ENCODE assay signal across 25 cellular contexts in genomic region chr2:85440736-85441135, GRCh38. TPM values are rescaled to one million over a fixed set of nuclear protein-coding genes. Genes with fewer than 3 reads are reported as not detected.
"Had no signal": no experiment of that assay in that cellular context is flagged by ENCODE, and none has a peak within 500 bp of the region (broad histone marks: within the 10 kb centered on the region; RNA-seq: fewer than 3 reads in every experiment).

No MANE protein-coding gene starts in this region.

- H3K9me3 ChIP-seq: esophagus squamous epithelium, psoas muscle, testis, transverse colon had no signal

- H3K27me3 Mint-ChIP-seq: dendritic cell treated with granulocyte-macrophage colony-stimulating factor and Interleukin-4, amounts not matched to agents 40 ng/mL and 50 ng/mL, for 4 days; effector memory CD8-positive, alpha-beta T cell; naive B cell; stimulated activated naive B cell treated with anti-CD40 and anti-IgM and Interleukin-4, amounts not matched to agents 10 μg/mL and 1 μg/mL and 100 μg/mL, for 72 hours; stimulated activated naive CD8-positive, alpha-beta T cell treated with anti-CD3 and anti-CD28 coated beads, Interleukin-15, amount 100 ng/mL, for 72 hours had no signal

- H3K27ac Mint-ChIP-seq: stimulated activated naive B cell treated with anti-CD40 and anti-IgM and Interleukin-4, amounts not matched to agents 10 μg/mL and 1 μg/mL and 100 μg/mL, for 72 hours had no signal

- H3K4me3 Mint-ChIP-seq: dendritic cell treated with granulocyte-macrophage colony-stimulating factor and Interleukin-4, amounts not matched to agents 40 ng/mL and 50 ng/mL, for 4 days; effector memory CD8-positive, alpha-beta T cell; immature natural killer cell; nephron; stimulated activated naive B cell treated with anti-CD40 and anti-IgM and Interleukin-4, amounts not matched to agents 10 μg/mL and 1 μg/mL and 100 μg/mL, for 72 hours had no signal

- H3K27me3 ChIP-seq: esophagus squamous epithelium, testis, transverse colon had no signal

- H3K36me3 Mint-ChIP-seq: immature natural killer cell; naive B cell; stimulated activated naive B cell treated with anti-CD40 and anti-IgM and Interleukin-4, amounts not matched to agents 10 μg/mL and 1 μg/mL and 100 μg/mL, for 72 hours had no signal

- H3K36me3 ChIP-seq: esophagus squamous epithelium, transverse colon had no signal

- DNase-seq: effector memory CD8-positive, alpha-beta T cell; esophagus squamous epithelium; foreskin fibroblast; immature natural killer cell; kidney; left ventricle myocardium superior; mesendoderm; naive B cell; psoas muscle; retina; stimulated activated CD4-positive, alpha-beta T cell treated with anti-CD3 and anti-CD28 coated beads, Interleukin-4, amount 100 ng/mL, for 4 hours; stimulated activated naive B cell treated with anti-CD40 and anti-IgM and Interleukin-4, amounts not matched to agents 10 μg/mL and 1 μg/mL and 100 μg/mL, for 72 hours; testis; transverse colon had no signal

- H3K9me3 Mint-ChIP-seq: dendritic cell treated with granulocyte-macrophage colony-stimulating factor and Interleukin-4, amounts not matched to agents 40 ng/mL and 50 ng/mL, for 4 days; effector memory CD8-positive, alpha-beta T cell; immature natural killer cell; naive B cell; nephron; stimulated activated naive B cell treated with anti-CD40 and anti-IgM and Interleukin-4, amounts not matched to agents 10 μg/mL and 1 μg/mL and 100 μg/mL, for 72 hours; stimulated activated naive CD8-positive, alpha-beta T cell treated with anti-CD3 and anti-CD28 coated beads, Interleukin-15, amount 100 ng/mL, for 72 hours had no signal

- ATAC-seq: effector memory CD8-positive, alpha-beta T cell; left cardiac atrium; left ventricle myocardium superior; psoas muscle; sciatic nerve; stimulated activated naive B cell treated with anti-CD40 and anti-IgM and Interleukin-4, amounts not matched to agents 10 μg/mL and 1 μg/mL and 100 μg/mL, for 72 hours had no signal

- H3K4me3 ChIP-seq: esophagus squamous epithelium, psoas muscle, testis, transverse colon had no signal

- H3K79me2 ChIP-seq: parathyroid adenoma had no signal

- FAIRE-seq: colon, kidney had no signal

- H2AFZ ChIP-seq: parathyroid adenoma had no signal

- H3K9ac ChIP-seq: parathyroid adenoma had no signal

- H3K27ac ChIP-seq: epithelial cell of prostate, parathyroid adenoma, psoas muscle, testis, transverse colon had no signal

RNA-seq across cellular contexts. Expression of gene SH2D6, which starts 22.2 kb away (rescaled TPM):
- total RNA-seq: left ventricle myocardium superior, lung microvascular endothelial cell, omental fat pad, skeletal muscle tissue had no signal
- polyA plus RNA-seq: immature natural killer cell had no signal
